In the genomic region with DNA sequence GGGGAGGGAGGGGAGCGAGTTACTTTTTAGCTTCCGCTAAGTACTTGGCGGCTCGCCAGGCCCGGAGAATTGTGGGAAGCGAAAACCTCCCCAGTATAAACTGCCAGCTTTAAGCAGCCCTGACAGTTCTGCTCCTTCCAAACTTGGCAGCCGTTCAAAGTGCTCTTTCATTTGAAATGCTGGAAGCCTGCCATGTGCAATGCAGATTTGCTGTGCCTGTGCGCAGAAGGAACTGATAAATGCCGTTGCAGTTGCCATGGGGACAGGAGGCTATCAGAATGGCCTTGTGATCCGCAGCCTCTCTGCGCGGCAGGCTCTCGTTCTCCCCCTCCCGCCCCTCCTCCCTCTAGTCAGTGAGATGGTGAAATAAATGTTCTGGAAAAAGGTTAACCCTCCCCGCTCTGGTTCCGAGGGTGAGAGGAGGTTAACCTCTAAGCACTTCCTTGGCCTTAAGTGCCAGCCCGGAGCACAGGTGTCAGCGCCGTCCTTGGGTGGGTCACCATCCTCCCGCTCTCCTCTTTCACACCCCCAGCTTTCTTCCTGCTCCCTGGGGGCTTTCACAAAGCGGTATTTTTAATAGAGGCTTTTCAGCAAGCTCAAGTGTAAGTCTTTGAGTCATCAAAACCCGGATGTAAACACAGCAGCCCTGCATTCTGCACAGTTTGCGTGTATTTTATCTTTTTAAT, we compare ENCODE assay signal across 8 cellular contexts. TPM values are rescaled to one million over a fixed set of nuclear protein-coding genes. Genes with fewer than 3 reads are reported as not detected.
DNase-seq lines count a peak whose midpoint lies in the region; ATAC-seq, FAIRE-seq and TF ChIP-seq lines count a peak whose summit lies in the region.

No MANE protein-coding gene starts in this region.

- no peaks in the 10 kb centered on the region for H3K9me1 ChIP-seq in K562 (ENCODE audit: control insufficient read depth, insufficient read depth, low read length)

- FAIRE-seq in TTC549 (lab: Jason Lieb, UNC) (peak; percentile 89), K562 (lab: Jason Lieb, UNC) (peak; percentile 100), GM19239 (lab: Jason Lieb, UNC) (no peak)

- TF ChIP-seq EP300 in K562 (IDR thresholded peaks at IDR 0.05; ENCODE audit: low read length): peak; percentile 88

- H3K9ac ChIP-seq in K562 (ENCODE audit: insufficient read depth in 1 of 2, low read depth in 2 of 2, low read length in 2 of 2): peak overlapping the region; percentile 61 to 73; a peak in 3 of 4 replicates

- H3K4me1 ChIP-seq in K562 (replicated peaks in 1 of 2; ENCODE audit: control insufficient read depth in 2 of 2, insufficient read depth in 2 of 2, low read length in 2 of 2): peaks cover 58 to 76% of the 10 kb centered on the region in 2 experiments
- H3K4me1 ChIP-seq in gastrocnemius medialis: peaks cover 78 to 92% of the 10 kb centered on the region in 2 donors

- peak; percentile 100 for DNase-seq in NCI-H2107 (lab: John Stamatoyannopoulos, UW)
- peak; percentile 76 to 98 (median 82) for DNase-seq in K562 (ENCODE audit: extremely low read depth in 1 of 4, low spot score in 3 of 4)
- peak; percentile 94 to 96 for DNase-seq in gastrocnemius medialis
- no peak for DNase-seq in GM19239 (ENCODE audit: insufficient read length, low spot score)

- CTCF ChIA-PET in K562 (lab: Yijun Ruan, JAX; ENCODE audit: low intra/inter-chr PET ratio): no interaction called here

- peak overlapping the region; percentile 78 for H3K4me2 ChIP-seq in K562 (ENCODE audit: insufficient read depth, low read length)

- peak; percentile 5 to 17; a peak in 1 of 4 replicates for TF ChIP-seq RAD21 in K562 (CRISPR knock-in tag; conservative IDR thresholded peaks at IDR 0.05 in 1 of 2, IDR thresholded peaks at IDR 0.05 in 1 of 2)

- H3K27me3 ChIP-seq in K562 (ENCODE audit: control insufficient read depth in 2 of 2, insufficient read depth in 2 of 2, low read length in 2 of 2) (no peaks in the 10 kb centered on the region), gastrocnemius medialis (no peaks in the 10 kb centered on the region)

- in situ Hi-C loops in K562 (cut with MboI): no loop called here
- in situ Hi-C loops in gastrocnemius medialis (cut with MboI; ENCODE audit: low sequenced_read_pairs in 4 of 4): no loop called here

- peak overlapping the region; percentile 96 for H3K27ac ChIP-seq in K562 (ENCODE audit: extremely low read depth, low read depth, low read length)
- H3K27ac ChIP-seq in gastrocnemius medialis: peak overlapping the region; percentile 84 to 100 (median 96)

- intact Hi-C loops in K562 (cut with micrococcal nuclease) (loop anchor here (1.0 to 5.0 kb wide), 2 partner anchors 12 to 78 kb away; partner anchors contain the start of gene IRF2BPL), gastrocnemius medialis (cut with DNase I; ENCODE audit: low total_unique reads) (loop anchor here (5.0 kb wide), 1 partner anchor 57 kb away; the partner anchor contains the start of gene CIPC)

- H3K9me3 ChIP-seq in K562 (replicated peaks; ENCODE audit: control insufficient read depth, insufficient read depth, low read depth, low read length) (no peaks in the 10 kb centered on the region), gastrocnemius medialis (no peaks in the 10 kb centered on the region)

- H2AFZ ChIP-seq in K562 (ENCODE audit: low read depth, low read length): peak overlapping the region; percentile 83

- BruUV-seq in K562 (replicated peaks; lab: Mats Ljungman, UMichigan): no TSS peak

- no peaks in the 10 kb centered on the region for H4K20me1 ChIP-seq in K562 (replicated peaks; ENCODE audit: control insufficient read depth, insufficient read depth, low read length)

- POLR2A ChIA-PET in K562 (lab: Yijun Ruan, JAX): interaction anchor here (0.6 to 3.0 kb wide), 7 partner anchors 11 to 330 kb away, joined by 3 to 19 read pairs (median 3); partner anchors contain the start of gene IRF2BPL

- no peak for TF ChIP-seq POLR2A in K562 (conservative IDR thresholded peaks at IDR 0.05)
- TF ChIP-seq POLR2A in gastrocnemius medialis (IDR thresholded peaks at IDR 0.05): no peak

- no peak overlapping the region; the same call in 1 of the 2 replicates for H3K4me3 ChIP-seq in K562
- peak overlapping the region; percentile 37 for H3K4me3 ChIP-seq in iPS-11a (ENCODE audit: low read depth, low read length)
- H3K4me3 ChIP-seq in gastrocnemius medialis: peak overlapping the region; percentile 52 to 65 (median 58)

- WGBS in K562 (ENCODE audit: insufficient coverage, low coverage, missing lambda C conversion rate): under 1% methylated on average over 8 of the region's 23 CpGs

- H3K36me3 ChIP-seq in K562 (ENCODE audit: control insufficient read depth, insufficient read depth, low read length) (no peaks in the 10 kb centered on the region), gastrocnemius medialis (no peaks in the 10 kb centered on the region)

- H3K79me2 ChIP-seq in K562 (ENCODE audit: control insufficient read depth, insufficient read depth, low read length): no peaks in the 10 kb centered on the region

- ATAC-seq in GM18511 (IDR thresholded peaks at IDR 0.05; ENCODE audit: unreplicated experiment): peak; percentile 72
- ATAC-seq in HG03064 (IDR thresholded peaks at IDR 0.05; ENCODE audit: low read depth, unreplicated experiment): peak; percentile 58
- peak; percentile 83 for ATAC-seq in K562
- ATAC-seq in gastrocnemius medialis: peak; percentile 66

- TF ChIP-seq CTCF in K562 (IDR thresholded peaks at IDR 0.05 in 2 of 3, conservative IDR thresholded peaks at IDR 0.05 in 1 of 3; ENCODE audit: insufficient read depth in 2 of 3, low read depth in 1 of 3, low read length in 3 of 3): no peak
- no peak for TF ChIP-seq CTCF in gastrocnemius medialis (IDR thresholded peaks at IDR 0.05 in 4 of 5, conservative IDR thresholded peaks at IDR 0.05 in 1 of 5)

TF ChIP-seq in K562, 482 proteins besides CTCF, POLR2A, EP300 and RAD21 (continues in another document):
- TF ChIP-seq, protein P1, sequence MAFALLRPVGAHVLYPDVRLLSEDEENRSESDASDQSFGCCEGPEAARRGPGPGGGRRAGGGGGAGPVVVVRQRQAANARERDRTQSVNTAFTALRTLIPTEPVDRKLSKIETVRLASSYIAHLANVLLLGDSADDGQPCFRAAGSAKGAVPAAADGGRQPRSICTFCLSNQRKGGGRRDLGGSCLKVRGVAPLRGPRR (CRISPR knock-in tag; IDR thresholded peaks at IDR 0.05): no peak

RNA-seq across cellular contexts. Expression of gene IRF2BPL, which starts 11.9 kb away (rescaled TPM):
- total RNA-seq in K562 (2011; cell fraction: chromatin; rRNA removed; ENCODE audit: low replicate concordance): 1.8 and 3.8 TPM in 2 replicates
- total RNA-seq in K562 (2011; cell fraction: nucleolus; rRNA removed): 5.5 and 6.5 TPM in 2 replicates
- 2.5 and 3.7 TPM in 2 replicates for total RNA-seq in K562 (2011; cell fraction: nucleoplasm; rRNA removed)
- total RNA-seq in K562 (2014; rRNA removed) (14.4 and 18.2 TPM in 2 replicates), K562 (2014; rRNA removed; fragmentation: Illumina TruSeq; extraction: Trizol) (2.4 and 2.5 TPM in 2 replicates), K562 (2015; rRNA removed; fragmentation: Illumina TruSeq; extraction: Trizol) (4.2 and 5.1 TPM in 2 replicates), K562 (2021) (21.6 and 22.1 TPM in 2 replicates), gastrocnemius medialis (10 to 100 TPM; 15.0 to 26.4 (median 17.0) TPM)
- polyA plus RNA-seq in K562 (2011; rRNA removed) (1.3 and 2.8 TPM in 2 replicates), K562 (2014; fragmentation: Illumina TruSeq; extraction: Trizol) (2.5 and 3.6 TPM in 2 replicates), K562 (2014; fragmentation: Nextera tagmentation; extraction: Ambion mirVana) (under 1 TPM; 0.52 to 0.75 TPM), K562 (2014; rRNA removed) (6.5 and 6.9 TPM in 2 replicates)
- 1.7 and 4.5 TPM in 2 replicates for polyA plus RNA-seq in K562 (2011; cell fraction: cytosol; rRNA removed)
- polyA plus RNA-seq in K562 (2011; cell fraction: nucleus; rRNA removed): 3.2 and 4.7 TPM in 2 replicates
- 16.8 and 19.2 TPM in 2 replicates for polyA plus RNA-seq in K562 (2012)
- 2.2 TPM in 2 replicates for polyA minus RNA-seq in K562 (2011; rRNA and poly(A)+ RNA removed)
- polyA minus RNA-seq in K562 (2011; cell fraction: cytosol; rRNA and poly(A)+ RNA removed): 6.6 and 10.5 TPM in 2 replicates
- 3.1 and 5.6 TPM in 2 replicates for polyA minus RNA-seq in K562 (2011; cell fraction: nucleus; rRNA and poly(A)+ RNA removed)

RNA-seq across cellular contexts. Expression of gene CIPC, which starts 57.6 kb away (rescaled TPM):
- 10.6 and 18.5 TPM in 2 replicates for total RNA-seq in K562 (2011; cell fraction: chromatin; rRNA removed; ENCODE audit: low replicate concordance)
- total RNA-seq in K562 (2011; cell fraction: nucleolus; rRNA removed): 9.2 and 11.6 TPM in 2 replicates
- total RNA-seq in K562 (2011; cell fraction: nucleoplasm; rRNA removed): 15.0 and 19.5 TPM in 2 replicates
- total RNA-seq in K562 (2014; rRNA removed): 8.5 and 11.1 TPM in 2 replicates
- 11.5 and 12.1 TPM in 2 replicates for total RNA-seq in K562 (2014; rRNA removed; fragmentation: Illumina TruSeq; extraction: Trizol)
- total RNA-seq in K562 (2015; rRNA removed; fragmentation: Illumina TruSeq; extraction: Trizol): 11.1 and 11.9 TPM in 2 replicates
- 10.7 and 14.4 TPM in 2 replicates for total RNA-seq in K562 (2021)
- polyA plus RNA-seq in K562 (2011; rRNA removed): 15.3 and 16.9 TPM in 2 replicates
- polyA plus RNA-seq in K562 (2011; cell fraction: cytosol; rRNA removed): 9.1 and 10.5 TPM in 2 replicates
- 14.3 and 15.5 TPM in 2 replicates for polyA plus RNA-seq in K562 (2011; cell fraction: nucleus; rRNA removed)
- 5.6 and 8.3 TPM in 2 replicates for polyA plus RNA-seq in K562 (2012)
- 9.6 and 11.4 TPM in 2 replicates for polyA plus RNA-seq in K562 (2014; fragmentation: Illumina TruSeq; extraction: Trizol)
- 1 to 10 TPM; 5.0 to 6.5 TPM for polyA plus RNA-seq in K562 (2014; fragmentation: Nextera tagmentation; extraction: Ambion mirVana)
- 9.0 and 10.8 TPM in 2 replicates for polyA plus RNA-seq in K562 (2014; rRNA removed)
- 13.3 and 14.9 TPM in 2 replicates for polyA minus RNA-seq in K562 (2011; rRNA and poly(A)+ RNA removed)
- 5.8 and 11.6 TPM in 2 replicates for polyA minus RNA-seq in K562 (2011; cell fraction: cytosol; rRNA and poly(A)+ RNA removed)
- polyA minus RNA-seq in K562 (2011; cell fraction: nucleus; rRNA and poly(A)+ RNA removed): 7.7 and 8.3 TPM in 2 replicates
- total RNA-seq in gastrocnemius medialis: 100 to 1,000 TPM; 114 to 178 (median 120) TPM

Comparison
In these comparisons a context has a peak if more than half of its experiments do, and no peak if none do; other contexts are left out.
1. RNA of gene CIPC, which starts 57.6 kb away (total RNA-seq): 114 to 178 TPM in gastrocnemius medialis; 8.5 to 19.5 TPM in K562; every median in the first group is over 4 times any median in the second.
2. Peak in every context shown above with its lines, with median percentiles within 50 percentile points of each other: ATAC-seq.